Comparison of ENCODE assay signal across 28 cellular contexts in the genomic region with DNA sequence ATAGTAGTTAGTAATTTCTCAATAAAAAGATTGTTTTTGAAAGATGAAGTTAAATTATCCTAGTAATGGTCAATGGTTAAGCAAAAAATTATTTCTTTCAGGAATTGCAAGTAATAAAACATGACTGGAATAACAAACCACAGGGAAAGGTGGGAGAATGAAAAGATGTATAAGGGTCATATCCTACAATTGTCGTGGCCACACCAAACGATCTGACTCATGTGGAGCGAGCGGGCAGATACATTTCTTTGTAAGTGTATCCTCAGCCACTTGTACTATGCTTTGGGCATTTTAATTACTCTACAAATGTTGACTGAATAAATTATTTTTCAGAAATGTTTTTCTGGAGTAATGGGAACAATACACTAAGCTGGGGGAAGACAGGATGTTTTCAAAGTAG. TPM values are rescaled to one million over a fixed set of nuclear protein-coding genes. Genes with fewer than 3 reads are reported as not detected.
A peak's percentile ranks its signal among the peaks of the same experiment; 100 is the strongest.
DNase-seq lines count a peak whose midpoint lies in the region; ATAC-seq, FAIRE-seq and TF ChIP-seq lines count a peak whose summit lies in the region.
"Had no signal": no experiment of that assay in that cellular context is flagged by ENCODE, and none has a peak within 500 bp of the region (broad histone marks: within the 10 kb centered on the region; RNA-seq: fewer than 3 reads in every experiment).

No MANE protein-coding gene starts in this region.

- intact Hi-C loops in endothelial cell of umbilical vein (cut with micrococcal nuclease): loop anchor here (2.0 kb wide), 1 partner anchor 83 kb away; no protein-coding TSS in a partner anchor
- intact Hi-C loops in gastrocnemius medialis (cut with DNase I; ENCODE audit: low total_unique reads): no loop called here

- POLR2A ChIA-PET in endothelial cell of umbilical vein (lab: Charles Lee): no interaction called here

- H2AFZ ChIP-seq in endothelial cell of umbilical vein (ENCODE audit: low read depth, low read length): no peak overlapping the region

- H4K20me1 ChIP-seq in endothelial cell of umbilical vein (replicated peaks; ENCODE audit: control insufficient read depth, extremely low read depth, insufficient read depth, low read length): no peaks in the 10 kb centered on the region
- H4K20me1 ChIP-seq: BLaER1 had no signal

- H3K27me3 ChIP-seq in endothelial cell of umbilical vein (ENCODE audit: control insufficient read depth in 2 of 2, insufficient read depth in 2 of 2, low read length in 2 of 2): no peaks in the 10 kb centered on the region
- no peaks in the 10 kb centered on the region for H3K27me3 ChIP-seq in gastrocnemius medialis
- H3K27me3 ChIP-seq: BE2C, BLaER1 had no signal

- H3K27me3 Mint-ChIP-seq in immature natural killer cell (ENCODE audit: low read depth in 3 of 3): peaks cover 0 to 3% (median 0%) of the 10 kb centered on the region in 3 donors

- H3K4me2 ChIP-seq in endothelial cell of umbilical vein (ENCODE audit: insufficient read depth, low read length): peak overlapping the region; percentile 70
- H3K4me2 ChIP-seq: BLaER1 had no signal

- dilution Hi-C loops in endothelial cell of umbilical vein (cut with MboI; ENCODE audit: extremely low pct_ligation_motif_present, low sequenced_read_pairs): no loop called here

- H3K27ac ChIP-seq in endothelial cell of umbilical vein (ENCODE audit: insufficient read depth, low read depth, low read length): peak overlapping the region; percentile 48
- H3K27ac ChIP-seq in gastrocnemius medialis: no peak overlapping the region
- H3K27ac ChIP-seq: BLaER1 had no signal

- H3K4me1 ChIP-seq in endothelial cell of umbilical vein (ENCODE audit: control insufficient read depth, extremely low read depth, insufficient read depth, low read length) (peaks cover 37% of the 10 kb centered on the region), gastrocnemius medialis (no peaks in the 10 kb centered on the region)
- H3K4me1 ChIP-seq: BE2C had no signal

- H3K4me3 ChIP-seq in endothelial cell of umbilical vein (replicated peaks in 1 of 3; ENCODE audit: insufficient read depth in 1 of 3, low read depth in 1 of 3, low read length in 3 of 3) (no peak overlapping the region), gastrocnemius medialis (no peak overlapping the region)
- H3K4me3 ChIP-seq: BLaER1 had no signal

- peak overlapping the region; percentile 4 for H3K9ac ChIP-seq in endothelial cell of umbilical vein (replicated peaks; ENCODE audit: extremely low read depth, insufficient read depth, low read length)
- H3K9ac ChIP-seq: BLaER1 had no signal

- TF ChIP-seq POLR2A in endothelial cell of umbilical vein (IDR thresholded peaks at IDR 0.05; ENCODE audit: low read depth, low read length): no peak
- no peak for TF ChIP-seq POLR2A in gastrocnemius medialis (IDR thresholded peaks at IDR 0.05)

- H3K36me3 ChIP-seq in endothelial cell of umbilical vein (ENCODE audit: control insufficient read depth in 2 of 2, extremely low read depth in 1 of 2, insufficient read depth in 2 of 2, low read length in 2 of 2) (no peaks in the 10 kb centered on the region), gastrocnemius medialis (no peaks in the 10 kb centered on the region)

- in situ Hi-C loops in gastrocnemius medialis (cut with MboI; ENCODE audit: low sequenced_read_pairs in 4 of 4): no loop called here

- no peaks in the 10 kb centered on the region for H3K9me3 ChIP-seq in endothelial cell of umbilical vein (replicated peaks; ENCODE audit: control insufficient read depth, insufficient read depth, low read length)
- no peaks in the 10 kb centered on the region for H3K9me3 ChIP-seq in gastrocnemius medialis
- H3K9me3 ChIP-seq: BE2C had no signal

- DNase-seq in NCI-H69 (lab: John Stamatoyannopoulos, UW) (peak; percentile 6), dermis blood vessel endothelial cell (peak; percentile 75), endothelial cell of umbilical vein (ENCODE audit: low read depth, low spot score) (peak; percentile 91), pulmonary artery endothelial cell (ENCODE audit: low read depth, low spot score) (peak; percentile 59), immature natural killer cell (no peak), gastrocnemius medialis (no peak), DMS79 treated with DMSO at 0.1 percent for 48 hours (lab: John Stamatoyannopoulos, UW) (no peak)
- DNase-seq: 8988T; ACHN; BE2C; C1 segment of cervical spinal cord; CD4-positive, alpha-beta memory T cell; CD4-positive, CD25-positive, alpha-beta regulatory T cell; CD8-positive, alpha-beta memory T cell; COR-L47; DMS 273 treated with DMSO at 0.1 percent for 48 hours; DMS153; DMS53; DMS79; GF-D8 had no signal

- CTCF ChIA-PET in endothelial cell of umbilical vein (lab: Charles Lee): interaction anchor here (0.8 to 1.4 kb wide), 5 partner anchors 19 to 611 kb away, joined by 3 to 7 read pairs (median 3); no protein-coding TSS in a partner anchor

- TF ChIP-seq CTCF in endothelial cell of umbilical vein (IDR thresholded peaks at IDR 0.05; ENCODE audit: extremely low read depth in 1 of 2, insufficient read depth in 1 of 2, low read depth in 1 of 2, low read length in 2 of 2) (no peak), gastrocnemius medialis (IDR thresholded peaks at IDR 0.05 in 4 of 5, conservative IDR thresholded peaks at IDR 0.05 in 1 of 5) (no peak)

- H3K9me3 Mint-ChIP-seq in immature natural killer cell: peaks cover 0 to 11% (median 5%) of the 10 kb centered on the region in 6 donors

- no peaks in the 10 kb centered on the region for H3K79me2 ChIP-seq in endothelial cell of umbilical vein (ENCODE audit: control insufficient read depth, insufficient read depth, low read length)

- FAIRE-seq in endothelial cell of umbilical vein (lab: Jason Lieb, UNC): peak; percentile 84
- FAIRE-seq: A204.1, G401.6, GM12891, GM19239 had no signal

- no peak for ATAC-seq in gastrocnemius medialis

- no peak overlapping the region for H3K4me3 Mint-ChIP-seq in immature natural killer cell
- H3K4me3 Mint-ChIP-seq: CD14-positive monocyte; CD4-positive, CD25-positive, alpha-beta regulatory T cell; CD8-positive, alpha-beta memory T cell had no signal

- H3K27ac Mint-ChIP-seq in immature natural killer cell: no peak overlapping the region
- H3K27ac Mint-ChIP-seq: CD14-positive monocyte; CD4-positive, alpha-beta memory T cell; CD4-positive, CD25-positive, alpha-beta regulatory T cell had no signal

- no TSS peak for BruUV-seq in endothelial cell of umbilical vein (replicated peaks; lab: Mats Ljungman, UMichigan)

- no peaks in the 10 kb centered on the region for H3K9me1 ChIP-seq in endothelial cell of umbilical vein (replicated peaks; ENCODE audit: control insufficient read depth, extremely low read depth, insufficient read depth, low read length)

- H3K4me1 Mint-ChIP-seq in immature natural killer cell: peaks cover 21 to 36% of the 10 kb centered on the region in 2 donors

- peaks cover 0 to 7% (median 4%) of the 10 kb centered on the region in 3 donors for H3K36me3 Mint-ChIP-seq in immature natural killer cell
- H3K36me3 Mint-ChIP-seq: CD14-positive monocyte; CD4-positive, CD25-positive, alpha-beta regulatory T cell had no signal

TF ChIP-seq in endothelial cell of umbilical vein, 7 proteins besides CTCF, POLR2A, EP300 and RAD21:
- TF ChIP-seq JUN (IDR thresholded peaks at IDR 0.05; ENCODE audit: borderline replicate concordance, insufficient read depth, insufficient read length, low read depth) (peak; percentile 70), FOS (IDR thresholded peaks at IDR 0.05; ENCODE audit: borderline replicate concordance, insufficient read depth, low read length) (peak; percentile 73), EZH2 (IDR thresholded peaks at IDR 0.05; ENCODE audit: borderline replicate concordance, low read depth, low read length, severe bottlenecking) (no peak), POLR2AphosphoS5 (IDR thresholded peaks at IDR 0.05; ENCODE audit: insufficient read depth, low read depth, low read length) (peak; percentile 48), MYC (IDR thresholded peaks at IDR 0.05; ENCODE audit: low read depth, low read length) (no peak), GATA2 (IDR thresholded peaks at IDR 0.05; ENCODE audit: insufficient read depth, insufficient read length, low read depth, low read length) (no peak)
- TF ChIP-seq, protein P1, sequence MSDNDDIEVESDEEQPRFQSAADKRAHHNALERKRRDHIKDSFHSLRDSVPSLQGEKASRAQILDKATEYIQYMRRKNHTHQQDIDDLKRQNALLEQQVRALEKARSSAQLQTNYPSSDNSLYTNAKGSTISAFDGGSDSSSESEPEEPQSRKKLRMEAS (IDR thresholded peaks at IDR 0.05; ENCODE audit: insufficient read depth, insufficient read length): no peak
TF ChIP-seq in endothelial cell of umbilical vein: peak in this region for 3.

RNA-seq across cellular contexts. Expression of gene ACSM4, which starts 45.5 kb away (rescaled TPM):
- not detected in 2 replicates for total RNA-seq in dermis blood vessel endothelial cell
- not detected in 2 replicates for total RNA-seq in endothelial cell of umbilical vein
- polyA plus RNA-seq in endothelial cell of umbilical vein: not detected in 2 replicates
- polyA plus RNA-seq in endothelial cell of umbilical vein (2011; cell fraction: cytosol; rRNA removed): not detected in 2 replicates
- not detected in 2 replicates for polyA plus RNA-seq in endothelial cell of umbilical vein (2011; cell fraction: nucleus; rRNA removed)
- not detected in 2 replicates for polyA plus RNA-seq in endothelial cell of umbilical vein (2012)
- polyA minus RNA-seq in endothelial cell of umbilical vein: not detected in 2 replicates
- not detected for polyA minus RNA-seq in endothelial cell of umbilical vein (2011; cell fraction: cytosol; rRNA and poly(A)+ RNA removed)
- polyA minus RNA-seq in endothelial cell of umbilical vein (2011; cell fraction: nucleus; rRNA and poly(A)+ RNA removed): not detected in 2 replicates
- not detected in 2 replicates for total RNA-seq in pulmonary artery endothelial cell
- polyA plus RNA-seq in immature natural killer cell: not detected
- total RNA-seq in gastrocnemius medialis: not detected
- total RNA-seq: A673; CD4-positive, alpha-beta memory T cell; CD4-positive, CD25-positive, alpha-beta regulatory T cell; CD8-positive, alpha-beta memory T cell had no signal
- polyA plus RNA-seq: AG04450; CD14-positive monocyte; CD4-positive, alpha-beta memory T cell; CD4-positive, CD25-positive, alpha-beta regulatory T cell; CD8-positive, alpha-beta memory T cell had no signal

Comparison
In these comparisons a context has a peak if more than half of its experiments do, and no peak if none do; other contexts are left out.
1. DNase-seq: peak in NCI-H69 (single experiment), dermis blood vessel endothelial cell (single experiment), endothelial cell of umbilical vein (single experiment) and pulmonary artery endothelial cell (single experiment); none in immature natural killer cell (0 of 3), gastrocnemius medialis (0 of 2) and DMS79 treated with DMSO at 0.1 percent for 48 hours (single experiment).